1 cellular context compared by ENCODE assay signal in the genomic region with DNA sequence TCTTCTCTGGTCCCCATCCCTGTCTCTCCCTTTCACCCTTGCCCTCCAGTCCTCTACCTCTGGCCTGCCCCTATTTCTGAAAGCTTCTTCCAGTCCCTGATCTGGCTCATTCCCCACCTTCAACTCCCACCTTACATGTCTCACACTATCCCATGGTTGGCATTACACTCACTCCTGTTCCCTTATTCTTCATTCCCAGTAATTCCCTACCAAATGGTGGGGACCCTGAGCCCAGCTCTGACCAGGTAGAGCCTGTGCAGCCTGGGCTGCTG.
TF ChIP-seq lines count a peak whose summit lies in the region.

No MANE protein-coding gene starts in this region.

TF ChIP-seq in GM23338, 12 proteins besides CTCF, POLR2A, EP300 and RAD21 (continued from another document):
- TF ChIP-seq, protein P1, sequence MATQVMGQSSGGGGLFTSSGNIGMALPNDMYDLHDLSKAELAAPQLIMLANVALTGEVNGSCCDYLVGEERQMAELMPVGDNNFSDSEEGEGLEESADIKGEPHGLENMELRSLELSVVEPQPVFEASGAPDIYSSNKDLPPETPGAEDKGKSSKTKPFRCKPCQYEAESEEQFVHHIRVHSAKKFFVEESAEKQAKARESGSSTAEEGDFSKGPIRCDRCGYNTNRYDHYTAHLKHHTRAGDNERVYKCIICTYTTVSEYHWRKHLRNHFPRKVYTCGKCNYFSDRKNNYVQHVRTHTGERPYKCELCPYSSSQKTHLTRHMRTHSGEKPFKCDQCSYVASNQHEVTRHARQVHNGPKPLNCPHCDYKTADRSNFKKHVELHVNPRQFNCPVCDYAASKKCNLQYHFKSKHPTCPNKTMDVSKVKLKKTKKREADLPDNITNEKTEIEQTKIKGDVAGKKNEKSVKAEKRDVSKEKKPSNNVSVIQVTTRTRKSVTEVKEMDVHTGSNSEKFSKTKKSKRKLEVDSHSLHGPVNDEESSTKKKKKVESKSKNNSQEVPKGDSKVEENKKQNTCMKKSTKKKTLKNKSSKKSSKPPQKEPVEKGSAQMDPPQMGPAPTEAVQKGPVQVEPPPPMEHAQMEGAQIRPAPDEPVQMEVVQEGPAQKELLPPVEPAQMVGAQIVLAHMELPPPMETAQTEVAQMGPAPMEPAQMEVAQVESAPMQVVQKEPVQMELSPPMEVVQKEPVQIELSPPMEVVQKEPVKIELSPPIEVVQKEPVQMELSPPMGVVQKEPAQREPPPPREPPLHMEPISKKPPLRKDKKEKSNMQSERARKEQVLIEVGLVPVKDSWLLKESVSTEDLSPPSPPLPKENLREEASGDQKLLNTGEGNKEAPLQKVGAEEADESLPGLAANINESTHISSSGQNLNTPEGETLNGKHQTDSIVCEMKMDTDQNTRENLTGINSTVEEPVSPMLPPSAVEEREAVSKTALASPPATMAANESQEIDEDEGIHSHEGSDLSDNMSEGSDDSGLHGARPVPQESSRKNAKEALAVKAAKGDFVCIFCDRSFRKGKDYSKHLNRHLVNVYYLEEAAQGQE (IDR thresholded peaks at IDR 0.05; ENCODE audit: unreplicated experiment), result no peak
- no peak for TF ChIP-seq STAT1 (IDR thresholded peaks at IDR 0.05; ENCODE audit: unreplicated experiment)
